8 cellular contexts compared by ENCODE assay signal in genomic region chr13:21670883-21671792, GRCh38. TPM values are rescaled to one million over a fixed set of nuclear protein-coding genes. Genes with fewer than 3 reads are reported as not detected.
DNase-seq lines count a peak whose midpoint lies in the region; ATAC-seq lines count a peak whose summit lies in the region.

TSS of gene FGF9 (plus strand) at chr13:21671073. CDS start at chr13:21671913, 840 bp downstream.

- H3K9me3 Mint-ChIP-seq in CD4-positive, alpha-beta memory T cell, result peaks cover 0 to 2% (median 0%) of the 10 kb centered on the region in 8 donors

- H3K4me3 ChIP-seq in CD4-positive, alpha-beta memory T cell (ENCODE audit: low read length in 2 of 2), result peak within 1 kb of the TSS; percentile 69 to 86
- H3K4me3 ChIP-seq in mononuclear cell (ENCODE audit: low read length), result peak within 1 kb of the TSS; percentile 40

- H3K36me3 Mint-ChIP-seq in CD4-positive, alpha-beta memory T cell, result peaks cover 0 to 16% of the 10 kb centered on the region in 2 donors

- intact Hi-C loops in CD4-positive, alpha-beta memory T cell (cut with micrococcal nuclease), result loop anchor here (1.0 to 10.0 kb wide), 8 partner anchors 33 to 1706 kb away; partner anchors contain the start of genes MICU2, MRPL57, SKA3 and ZDHHC20

- CTCF ChIA-PET in CD4-positive, alpha-beta memory T cell (lab: Charles Lee; ENCODE audit: partially characterized antibody), result interaction anchor here (0.8 to 8.2 kb wide), 7 partner anchors 10 to 608 kb away, joined by 3 to 86 read pairs (median 5); partner anchors contain the start of gene MICU2

- peak; percentile 79 for ATAC-seq in HG03432 (IDR thresholded peaks at IDR 0.05; ENCODE audit: unreplicated experiment)

- peaks cover 11% of the 10 kb centered on the region for H3K27me3 ChIP-seq in CD4-positive, alpha-beta memory T cell (ENCODE audit: insufficient read depth, low read length)
- peaks cover 78% of the 10 kb centered on the region for H3K27me3 ChIP-seq in mononuclear cell (ENCODE audit: insufficient read depth, low read length)

- H3K36me3 ChIP-seq in CD4-positive, alpha-beta memory T cell (ENCODE audit: insufficient read depth, low read length), result no peaks in the 10 kb centered on the region

- H3K4me1 ChIP-seq in CD4-positive, alpha-beta memory T cell (ENCODE audit: insufficient read depth, low read length), result peaks cover 46% of the 10 kb centered on the region
- peaks cover 59% of the 10 kb centered on the region for H3K4me1 ChIP-seq in mononuclear cell (ENCODE audit: insufficient read depth, low read length)

- peak within 1 kb of the TSS; percentile 19 for H3K27ac ChIP-seq in CD4-positive, alpha-beta memory T cell (ENCODE audit: low read depth, low read length)

- peaks cover 6 to 7% of the 10 kb centered on the region in 2 donors for H3K27me3 Mint-ChIP-seq in CD4-positive, alpha-beta memory T cell

- peak within 1 kb of the TSS; percentile 65 to 93 (median 89) for H3K27ac Mint-ChIP-seq in CD4-positive, alpha-beta memory T cell

- H3K9me3 ChIP-seq in CD4-positive, alpha-beta memory T cell (ENCODE audit: control insufficient read depth in 1 of 2, low read length in 2 of 2), result no peaks in the 10 kb centered on the region
- no peaks in the 10 kb centered on the region for H3K9me3 ChIP-seq in mononuclear cell (ENCODE audit: low read depth, low read length)

- POLR2A ChIA-PET in CD4-positive, alpha-beta memory T cell (lab: Charles Lee; ENCODE audit: partially characterized antibody), result interaction anchor here (0.7 to 6.9 kb wide), 10 partner anchors 25 to 767 kb away, joined by 3 to 77 read pairs (median 6); partner anchors contain the start of genes MICU2, MRPL57 and SKA3

- peaks cover 31 to 59% (median 41%) of the 10 kb centered on the region in 4 donors for H3K4me1 Mint-ChIP-seq in CD4-positive, alpha-beta memory T cell

- DNase-seq in CD4-positive, alpha-beta memory T cell, result peak; percentile 83 to 89 (median 87)
- peak; percentile 81 for DNase-seq in GM19240 (ENCODE audit: insufficient read length, low spot score)
- DNase-seq in NCI-H82 treated with DMSO at 0.1 percent for 48 hours (lab: John Stamatoyannopoulos, UW; ENCODE audit: unreplicated experiment), result peak; percentile 29
- DNase-seq in activated CD8-positive, alpha-beta memory T cell treated with anti-CD3 and anti-CD28 coated beads for 24 hours, result peak; percentile 89
- peak; percentile 61 for DNase-seq in epidermal melanocyte (ENCODE audit: insufficient read length, low spot score)
- DNase-seq in stimulated activated CD8-positive, alpha-beta memory T cell treated with anti-CD3 and anti-CD28 coated beads, Interleukin-4, amount 100 ng/mL, for 24 hours (ENCODE audit: low read depth), result peak; percentile 71

- peak within 1 kb of the TSS; percentile 89 to 98 (median 92) for H3K4me3 Mint-ChIP-seq in CD4-positive, alpha-beta memory T cell

RNA-seq across cellular contexts. Expression of gene FGF9, which starts in this region (rescaled TPM):
- 1 to 10 TPM; 6.5 to 7.3 TPM for total RNA-seq in CD4-positive, alpha-beta memory T cell
- polyA plus RNA-seq in CD4-positive, alpha-beta memory T cell, result 1 to 10 TPM; 2.1 to 2.5 TPM
- total RNA-seq in mononuclear cell, result 1.4 TPM

Comparison
In these comparisons a context has a peak if more than half of its experiments do, and no peak if none do; other contexts are left out.
1. Peak in every context shown above with its lines: DNase-seq, ATAC-seq, H3K4me3 ChIP-seq and H3K27ac ChIP-seq.
2. DNase-seq: peak in every context shown above with its lines; median percentile 89 in activated CD8-positive, alpha-beta memory T cell treated with anti-CD3 and anti-CD28 coated beads for 24 hours; 87 in CD4-positive, alpha-beta memory T cell; 81 in GM19240; 71 in stimulated activated CD8-positive, alpha-beta memory T cell treated with anti-CD3 and anti-CD28 coated beads, Interleukin-4, amount 100 ng/mL, for 24 hours; 61 in epidermal melanocyte; 29 in NCI-H82 treated with DMSO at 0.1 percent for 48 hours.